ENCODE assay signal across 10 cellular contexts in genomic region chr6:24408719-24409410, GRCh38. TPM values are rescaled to one million over a fixed set of nuclear protein-coding genes. Genes with fewer than 3 reads are reported as not detected.
DNase-seq lines count a peak whose midpoint lies in the region; ATAC-seq and TF ChIP-seq lines count a peak whose summit lies in the region.
"Had no signal": no experiment of that assay in that cellular context is flagged by ENCODE, and none has a peak within 500 bp of the region (broad histone marks: within the 10 kb centered on the region; RNA-seq: fewer than 3 reads in every experiment).

No MANE protein-coding gene starts in this region.

- peaks cover 41% of the 10 kb centered on the region for H3K4me1 ChIP-seq in Karpas-422 (ENCODE audit: low read length)
- H3K4me1 ChIP-seq in transverse colon, result peaks cover 9 to 16% (median 11%) of the 10 kb centered on the region in 4 donors

- H3K27me3 ChIP-seq in Karpas-422 (ENCODE audit: low read length) (no peaks in the 10 kb centered on the region), transverse colon (no peaks in the 10 kb centered on the region)
- H3K27me3 ChIP-seq: right lobe of liver had no signal

- H3K36me3 ChIP-seq in Karpas-422 (ENCODE audit: insufficient read depth, low read length) (peaks cover 76% of the 10 kb centered on the region), transverse colon (peaks cover 0 to 41% (median 15%) of the 10 kb centered on the region in 4 donors)

- peaks cover 77% of the 10 kb centered on the region for H3K79me2 ChIP-seq in Karpas-422 (ENCODE audit: low read length)

- intact Hi-C loops in transverse colon (cut with DNase I; ENCODE audit: low total_unique reads), result no loop called here

- in situ Hi-C loops in transverse colon (cut with MboI; ENCODE audit: low pct_ligation_motif_present in 1 of 4, low pct_unique_long_range_greater_than_20kb in 1 of 4, low sequenced_read_pairs in 3 of 4), result no loop called here

- H3K27ac ChIP-seq in Karpas-422 (ENCODE audit: low read length) (no peak overlapping the region), transverse colon (no peak overlapping the region)
- H3K27ac ChIP-seq: right lobe of liver had no signal

- TF ChIP-seq EP300 in transverse colon (IDR thresholded peaks at IDR 0.05; ENCODE audit: low read depth), result no peak

- no peak overlapping the region for H2AFZ ChIP-seq in Karpas-422 (ENCODE audit: low read length)

- H4K20me1 ChIP-seq in Karpas-422 (ENCODE audit: insufficient read depth, low read depth, low read length), result no peaks in the 10 kb centered on the region

- no peak for TF ChIP-seq CTCF in transverse colon (IDR thresholded peaks at IDR 0.05)

- DNase-seq in Karpas-422, result no peak
- no peak for DNase-seq in NCI-H2227 treated with DMSO at 0.1 percent for 48 hours (lab: John Stamatoyannopoulos, UW)
- DNase-seq in Kasumi-1 (lab: John Stamatoyannopoulos, UW), result no peak
- DNase-seq in activated CD8-positive, alpha-beta memory T cell treated with anti-CD3 and anti-CD28 coated beads, Interleukin-2, amount 50 U/mL, for 48 hours, result no peak
- no peak for DNase-seq in transverse colon
- DNase-seq: NCI-H1930, right lobe of liver had no signal

- TF ChIP-seq POLR2A in transverse colon (IDR thresholded peaks at IDR 0.05), result no peak

- WGBS in transverse colon (ENCODE audit: low coverage in 1 of 2), 2 donors, result 67 to 79% methylated on average over 1 to 2 of the region's 2 CpGs

- ATAC-seq in GM18519 (IDR thresholded peaks at IDR 0.05; ENCODE audit: low FRiP score, unreplicated experiment) (peak; percentile 94), GM21360 (IDR thresholded peaks at IDR 0.05; ENCODE audit: unreplicated experiment) (peak; percentile 96), HG02973 (IDR thresholded peaks at IDR 0.05; ENCODE audit: unreplicated experiment) (peak; percentile 84)
- ATAC-seq: right lobe of liver had no signal

- peak overlapping the region; percentile 7 for H3K4me2 ChIP-seq in Karpas-422 (ENCODE audit: low read depth, low read length, poor library complexity, severe bottlenecking)

- H3K9ac ChIP-seq in Karpas-422 (ENCODE audit: low read length), result no peak overlapping the region

- no peaks in the 10 kb centered on the region for H3K9me3 ChIP-seq in Karpas-422 (ENCODE audit: low read length)
- no peaks in the 10 kb centered on the region for H3K9me3 ChIP-seq in transverse colon
- H3K9me3 ChIP-seq: right lobe of liver had no signal

- no peaks in the 10 kb centered on the region for H3K9me2 ChIP-seq in Karpas-422 (replicated peaks; ENCODE audit: insufficient read depth, low read length)

- H3K4me3 ChIP-seq in Karpas-422 (ENCODE audit: low read length) (no peak overlapping the region), transverse colon (no peak overlapping the region)
- H3K4me3 ChIP-seq: right lobe of liver had no signal

RNA-seq across cellular contexts. Expression of gene MRS2, which starts 6.1 kb away (rescaled TPM):
- total RNA-seq in Karpas-422 (2014; rRNA removed; shearing (Covaris generic); ENCODE audit: low replicate concordance), result 25.2 and 37.3 TPM in 2 replicates
- total RNA-seq in transverse colon, result 10 to 100 TPM; 18.7 to 45.3 (median 33.5) TPM

RNA-seq across cellular contexts. Expression of gene DCDC2, which starts 51.0 kb away (rescaled TPM):
- 0.11 and 0.26 TPM in 2 replicates for total RNA-seq in Karpas-422 (2014; rRNA removed; shearing (Covaris generic); ENCODE audit: low replicate concordance)
- total RNA-seq in transverse colon, result 1 to 10 TPM in 2 of 4 donors, under 1 TPM in 1, not detected in 1; 0.64 to 1.6 (median 1.2) TPM
